7 cellular contexts compared by ENCODE assay signal in the genomic region with DNA sequence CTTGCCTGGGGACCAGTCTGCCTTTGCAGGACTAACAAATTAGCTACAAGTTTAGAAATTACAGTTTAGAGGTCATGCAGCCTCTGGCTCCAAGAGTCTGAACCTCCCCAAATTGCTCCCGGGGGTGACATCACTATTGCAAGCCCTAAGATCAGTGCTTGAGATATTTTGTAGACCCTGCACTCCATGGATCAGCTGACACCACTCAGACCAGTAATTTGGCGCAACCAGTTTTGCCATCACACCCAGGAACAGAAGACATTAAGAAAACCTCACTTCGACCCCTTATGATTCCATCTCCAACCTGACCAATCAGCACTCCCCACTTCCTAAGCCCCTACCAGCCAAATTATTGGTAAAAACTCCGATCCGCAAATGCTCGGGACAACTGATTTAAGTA. TPM values are rescaled to one million over a fixed set of nuclear protein-coding genes. Genes with fewer than 3 reads are reported as not detected.
DNase-seq lines count a peak whose midpoint lies in the region; ATAC-seq and TF ChIP-seq lines count a peak whose summit lies in the region.
"Not testable (repeated sequence)": the region's sequence is repeated elsewhere in the genome, so short reads cannot be mapped to it uniquely, and the experiment has no call there.

No MANE protein-coding gene starts in this region.

- not testable (repeated sequence) for H3K27ac ChIP-seq in CD4-positive, alpha-beta memory T cell (ENCODE audit: low read depth, low read length); KMS-11

- not testable (repeated sequence) for BruUV-seq in MCF 10A (replicated peaks; lab: Mats Ljungman, UMichigan)

- CTCF ChIA-PET in CD4-positive, alpha-beta memory T cell (lab: Charles Lee; ENCODE audit: partially characterized antibody); activated B cell treated with CpG ODN at 0.5 μM for 24 hours (lab: Charles Lee): not testable (repeated sequence)
- CTCF ChIA-PET in MCF 10A (lab: Yijun Ruan, JAX) = interaction anchor here (0.6 to 0.7 kb wide), 3 partner anchors 199 to 1957 kb away, joined by 3 to 5 read pairs (median 4); no protein-coding TSS in a partner anchor

- not testable (repeated sequence) for H3K9me3 Mint-ChIP-seq in CD4-positive, alpha-beta memory T cell; activated B cell treated with CpG ODN at 0.5 μM for 24 hours; activated T-helper 1 cell treated with anti-CD3 and anti-CD28 coated beads, Interleukin-12 subunit alpha, Interleukin-12 subunit beta, Interleukin-2, Interleukin-4 antibody, amounts not matched to agents 30 ng/mL and 10 ng/mL and 1 ng/mL, durations not matched to agents 14 hours and 24 hours and 36 hours; MCF 10A (ENCODE audit: unreplicated experiment); mesothelial cell of epicardium; osteocyte (ENCODE audit: unreplicated experiment)

- H3K4me3 Mint-ChIP-seq in CD4-positive, alpha-beta memory T cell = peak overlapping the region; percentile 73 to 99 (median 95)
- H3K4me3 Mint-ChIP-seq in activated B cell treated with CpG ODN at 0.5 μM for 24 hours (peak overlapping the region; percentile 63), MCF 10A (ENCODE audit: unreplicated experiment) (peak overlapping the region; percentile 95), mesothelial cell of epicardium (peak overlapping the region; percentile 43), osteocyte (ENCODE audit: unreplicated experiment) (peak overlapping the region; percentile 20)
- peak overlapping the region; percentile 92 for H3K4me3 Mint-ChIP-seq in activated T-helper 1 cell treated with anti-CD3 and anti-CD28 coated beads, Interleukin-12 subunit alpha, Interleukin-12 subunit beta, Interleukin-2, Interleukin-4 antibody, amounts not matched to agents 30 ng/mL and 10 ng/mL and 1 ng/mL, durations not matched to agents 14 hours and 24 hours and 36 hours

- intact Hi-C loops in CD4-positive, alpha-beta memory T cell (cut with micrococcal nuclease) = loop anchor here (2.0 to 5.0 kb wide), 3 partner anchors 216 to 1004 kb away; partner anchors contain the start of genes EIF2S1 and PIGH
- intact Hi-C loops in activated B cell treated with CpG ODN at 0.5 μM for 24 hours (cut with micrococcal nuclease) = loop anchor here (2.0 to 5.0 kb wide), 2 partner anchors 216 to 458 kb away; partner anchors contain the start of genes EIF2S1 and PIGH
- intact Hi-C loops in activated T-helper 1 cell treated with anti-CD3 and anti-CD28 coated beads, Interleukin-12 subunit alpha, Interleukin-12 subunit beta, Interleukin-2, Interleukin-4 antibody, amounts not matched to agents 30 ng/mL and 10 ng/mL and 1 ng/mL, durations not matched to agents 14 hours and 24 hours and 36 hours (cut with micrococcal nuclease) = loop anchor here (5.0 kb wide), 5 partner anchors 141 to 1949 kb away; partner anchors contain the start of genes ACTN1, DCAF5, GPHN and SRSF5
- intact Hi-C loops in MCF 10A (cut with micrococcal nuclease) = loop anchor here (5.0 kb wide), 1 partner anchor 216 kb away; the partner anchor contains the start of gene PIGH

- not testable (repeated sequence) for H3K4me2 ChIP-seq in KMS-11

- H3K79me2 ChIP-seq in KMS-11 (ENCODE audit: insufficient read depth, low read depth) = not testable (repeated sequence)

- not testable (repeated sequence) for DNase-seq in CD4-positive, alpha-beta memory T cell; activated B cell treated with CpG ODN at 0.5 μM for 24 hours; activated T-helper 1 cell treated with anti-CD3 and anti-CD28 coated beads, Interleukin-12 subunit alpha, Interleukin-12 subunit beta, Interleukin-2, Interleukin-4 antibody, amounts not matched to agents 30 ng/mL and 10 ng/mL and 1 ng/mL, durations not matched to agents 14 hours and 24 hours and 36 hours (ENCODE audit: low spot score); MCF 10A (ENCODE audit: unreplicated experiment); mesothelial cell of epicardium (ENCODE audit: low spot score in 2 of 2, unreplicated experiment in 2 of 2); osteocyte (ENCODE audit: extremely low spot score, unreplicated experiment)

- not testable (repeated sequence) for TF ChIP-seq CTCF in KMS-11 (conservative IDR thresholded peaks at IDR 0.05; ENCODE audit: low read depth, low read length); activated B cell treated with CpG ODN at 0.5 μM for 24 hours (IDR thresholded peaks at IDR 0.05); MCF 10A (IDR thresholded peaks at IDR 0.05; ENCODE audit: unreplicated experiment); mesothelial cell of epicardium (IDR thresholded peaks at IDR 0.05; ENCODE audit: unreplicated experiment); osteocyte (IDR thresholded peaks at IDR 0.05)

- H3K4me3 ChIP-seq in CD4-positive, alpha-beta memory T cell (ENCODE audit: low read length in 2 of 2); KMS-11 (IDR thresholded peaks at IDR 0.05; ENCODE audit: insufficient read depth, low read depth, low read length): not testable (repeated sequence)

- H3K4me1 ChIP-seq in CD4-positive, alpha-beta memory T cell (ENCODE audit: insufficient read depth, low read length) = peaks cover 38% of the 10 kb centered on the region
- H3K4me1 ChIP-seq in KMS-11 (ENCODE audit: low read depth, poor library complexity, severe bottlenecking) = peaks cover 14% of the 10 kb centered on the region

- H3K27ac Mint-ChIP-seq in CD4-positive, alpha-beta memory T cell = peak overlapping the region in 5 of 7 donors; percentile 45 to 68 (median 61)
- peak overlapping the region; percentile 53 for H3K27ac Mint-ChIP-seq in activated B cell treated with CpG ODN at 0.5 μM for 24 hours
- H3K27ac Mint-ChIP-seq in activated T-helper 1 cell treated with anti-CD3 and anti-CD28 coated beads, Interleukin-12 subunit alpha, Interleukin-12 subunit beta, Interleukin-2, Interleukin-4 antibody, amounts not matched to agents 30 ng/mL and 10 ng/mL and 1 ng/mL, durations not matched to agents 14 hours and 24 hours and 36 hours = peak overlapping the region; percentile 64
- H3K27ac Mint-ChIP-seq in MCF 10A (ENCODE audit: low read depth, unreplicated experiment); mesothelial cell of epicardium; osteocyte (ENCODE audit: unreplicated experiment): not testable (repeated sequence)

- not testable (repeated sequence) for H3K9ac ChIP-seq in KMS-11

- not testable (repeated sequence) for H3K36me3 ChIP-seq in CD4-positive, alpha-beta memory T cell (ENCODE audit: insufficient read depth, low read length); KMS-11 (ENCODE audit: insufficient read depth)

- peaks cover 37 to 55% (median 45%) of the 10 kb centered on the region in 4 donors for H3K4me1 Mint-ChIP-seq in CD4-positive, alpha-beta memory T cell
- H3K4me1 Mint-ChIP-seq in activated B cell treated with CpG ODN at 0.5 μM for 24 hours = peaks cover 59% of the 10 kb centered on the region
- H3K4me1 Mint-ChIP-seq in activated T-helper 1 cell treated with anti-CD3 and anti-CD28 coated beads, Interleukin-12 subunit alpha, Interleukin-12 subunit beta, Interleukin-2, Interleukin-4 antibody, amounts not matched to agents 30 ng/mL and 10 ng/mL and 1 ng/mL, durations not matched to agents 14 hours and 24 hours and 36 hours (ENCODE audit: low read depth) = peaks cover 49% of the 10 kb centered on the region
- peaks cover 29% of the 10 kb centered on the region for H3K4me1 Mint-ChIP-seq in MCF 10A (ENCODE audit: insufficient read depth, unreplicated experiment)
- H3K4me1 Mint-ChIP-seq in mesothelial cell of epicardium = peaks cover 30% of the 10 kb centered on the region
- H3K4me1 Mint-ChIP-seq in osteocyte (ENCODE audit: unreplicated experiment) = peaks cover 38% of the 10 kb centered on the region

- H3K9me3 ChIP-seq in CD4-positive, alpha-beta memory T cell (ENCODE audit: control insufficient read depth in 1 of 2, low read length in 2 of 2) = not testable (repeated sequence)

- peak overlapping the region; percentile 94; the same call in 1 of the 2 replicates for H2AFZ ChIP-seq in KMS-11 (ENCODE audit: low read depth)

- not testable (repeated sequence) for H3K27me3 Mint-ChIP-seq in CD4-positive, alpha-beta memory T cell; activated B cell treated with CpG ODN at 0.5 μM for 24 hours; activated T-helper 1 cell treated with anti-CD3 and anti-CD28 coated beads, Interleukin-12 subunit alpha, Interleukin-12 subunit beta, Interleukin-2, Interleukin-4 antibody, amounts not matched to agents 30 ng/mL and 10 ng/mL and 1 ng/mL, durations not matched to agents 14 hours and 24 hours and 36 hours (ENCODE audit: insufficient read depth); MCF 10A (ENCODE audit: insufficient read depth, unreplicated experiment); mesothelial cell of epicardium (ENCODE audit: low read depth); osteocyte (ENCODE audit: unreplicated experiment)

- POLR2A ChIA-PET in CD4-positive, alpha-beta memory T cell (lab: Charles Lee; ENCODE audit: partially characterized antibody); activated B cell treated with CpG ODN at 0.5 μM for 24 hours (lab: Charles Lee); MCF 10A (lab: Yijun Ruan, JAX): not testable (repeated sequence)

- not testable (repeated sequence) for H3K27me3 ChIP-seq in CD4-positive, alpha-beta memory T cell (ENCODE audit: insufficient read depth, low read length); KMS-11 (ENCODE audit: insufficient read depth, low read depth)

- H4K20me1 ChIP-seq in KMS-11 (ENCODE audit: insufficient read depth) = not testable (repeated sequence)

- peaks cover 5 to 30% of the 10 kb centered on the region in 2 donors for H3K36me3 Mint-ChIP-seq in CD4-positive, alpha-beta memory T cell
- H3K36me3 Mint-ChIP-seq in activated B cell treated with CpG ODN at 0.5 μM for 24 hours (ENCODE audit: low read depth) = peaks cover 25% of the 10 kb centered on the region
- not testable (repeated sequence) for H3K36me3 Mint-ChIP-seq in activated T-helper 1 cell treated with anti-CD3 and anti-CD28 coated beads, Interleukin-12 subunit alpha, Interleukin-12 subunit beta, Interleukin-2, Interleukin-4 antibody, amounts not matched to agents 30 ng/mL and 10 ng/mL and 1 ng/mL, durations not matched to agents 14 hours and 24 hours and 36 hours (ENCODE audit: low read depth); MCF 10A (ENCODE audit: insufficient read depth, unreplicated experiment); mesothelial cell of epicardium; osteocyte (ENCODE audit: unreplicated experiment)

- not testable (repeated sequence) for ATAC-seq in activated B cell treated with CpG ODN at 0.5 μM for 24 hours (ENCODE audit: low read depth)

RNA-seq across cellular contexts. Expression of gene RAD51B, which starts 1.1 kb away (rescaled TPM):
- total RNA-seq in CD4-positive, alpha-beta memory T cell = 10 to 100 TPM; 27.1 to 35.6 TPM
- 10 to 100 TPM; 22.0 to 35.7 TPM for polyA plus RNA-seq in CD4-positive, alpha-beta memory T cell
- total RNA-seq in activated B cell treated with CpG ODN at 0.5 μM for 24 hours (40.0 and 53.9 TPM in 2 replicates), MCF 10A (2022) (14.6 and 21.3 TPM in 2 replicates), mesothelial cell of epicardium (34.7 to 38.5 TPM (median 34.8 TPM) in 3 replicates), osteocyte (11.9 and 12.7 TPM in 2 replicates)
- total RNA-seq in activated T-helper 1 cell treated with anti-CD3 and anti-CD28 coated beads, Interleukin-12 subunit alpha, Interleukin-12 subunit beta, Interleukin-2, Interleukin-4 antibody, amounts not matched to agents 30 ng/mL and 10 ng/mL and 1 ng/mL, durations not matched to agents 14 hours and 24 hours and 36 hours = 25.9 and 26.1 TPM in 2 replicates

RNA-seq across cellular contexts. Expression of gene ZFYVE26, which starts 2.1 kb away (rescaled TPM):
- 10 to 100 TPM; 35.2 to 38.1 TPM for total RNA-seq in CD4-positive, alpha-beta memory T cell
- polyA plus RNA-seq in CD4-positive, alpha-beta memory T cell = 1 to 10 TPM in 1 of 2 donors, under 1 TPM in 1; 0.95 to 4.2 TPM
- 40.7 and 41.1 TPM in 2 replicates for total RNA-seq in activated B cell treated with CpG ODN at 0.5 μM for 24 hours
- total RNA-seq in activated T-helper 1 cell treated with anti-CD3 and anti-CD28 coated beads, Interleukin-12 subunit alpha, Interleukin-12 subunit beta, Interleukin-2, Interleukin-4 antibody, amounts not matched to agents 30 ng/mL and 10 ng/mL and 1 ng/mL, durations not matched to agents 14 hours and 24 hours and 36 hours = 15.2 and 20.0 TPM in 2 replicates
- 11.9 and 18.1 TPM in 2 replicates for total RNA-seq in MCF 10A (2022)
- total RNA-seq in mesothelial cell of epicardium = 31.3 to 36.1 TPM (median 32.9 TPM) in 3 replicates
- 33.4 and 38.7 TPM in 2 replicates for total RNA-seq in osteocyte

Comparison
In these comparisons a context has a peak if more than half of its experiments do, and no peak if none do; other contexts are left out.
1. H3K4me3 Mint-ChIP-seq: peak in every context shown above with its lines; median percentile 95 in CD4-positive, alpha-beta memory T cell; 95 in MCF 10A; 92 in activated T-helper 1 cell treated with anti-CD3 and anti-CD28 coated beads, Interleukin-12 subunit alpha, Interleukin-12 subunit beta, Interleukin-2, Interleukin-4 antibody, amounts not matched to agents 30 ng/mL and 10 ng/mL and 1 ng/mL, durations not matched to agents 14 hours and 24 hours and 36 hours; 63 in activated B cell treated with CpG ODN at 0.5 μM for 24 hours; 43 in mesothelial cell of epicardium; 20 in osteocyte.